In genomic region chr4:87697945-87698344, GRCh38 we compare ENCODE assay signal across 21 cellular contexts. TPM values are rescaled to one million over a fixed set of nuclear protein-coding genes. Genes with fewer than 3 reads are reported as not detected.
A peak's percentile ranks its signal among the peaks of the same experiment; 100 is the strongest.
DNase-seq lines count a peak whose midpoint lies in the region; ATAC-seq and TF ChIP-seq lines count a peak whose summit lies in the region.
"Had no signal": no experiment of that assay in that cellular context is flagged by ENCODE, and none has a peak within 500 bp of the region (broad histone marks: within the 10 kb centered on the region; RNA-seq: fewer than 3 reads in every experiment).

No MANE protein-coding gene starts in this region.

- H3K4me3 Mint-ChIP-seq in natural killer cell treated with Interleukin-12 subunit alpha and Interleukin-12 subunit beta and Interleukin-15 and Interleukin-18, amount 100 ng/mL, for 72 hours: no peak overlapping the region
- H3K4me3 Mint-ChIP-seq in natural killer cell: no peak overlapping the region
- H3K4me3 Mint-ChIP-seq: CD4-positive, CD25-positive, alpha-beta regulatory T cell; CD8-positive, alpha-beta T cell had no signal

- H2BK5ac ChIP-seq in neuronal stem cell (ENCODE audit: low read length): peak overlapping the region; percentile 66

- H2BK12ac ChIP-seq in neuronal stem cell (ENCODE audit: low read length): no peak overlapping the region

- H3K4me1 ChIP-seq in neuronal stem cell (ENCODE audit: control insufficient read depth in 2 of 2, insufficient read depth in 1 of 2, low read depth in 1 of 2, low read length in 2 of 2) (no peaks in the 10 kb centered on the region), upper lobe of right lung (no peaks in the 10 kb centered on the region)
- H3K4me1 ChIP-seq: A549, Caco-2 had no signal

- DNase-seq in natural killer cell treated with Interleukin-12 subunit alpha and Interleukin-12 subunit beta and Interleukin-15 and Interleukin-18, amount 100 ng/mL, for 72 hours (ENCODE audit: low spot score): no peak
- DNase-seq in natural killer cell (no peak), neuronal stem cell (ENCODE audit: low spot score) (no peak), upper lobe of right lung (no peak), left ventricle myocardium superior (no peak)
- no peak for DNase-seq in stimulated activated naive CD4-positive, alpha-beta T cell (lab: John Stamatoyannopoulos, UW)
- DNase-seq: 8988T; ACHN; C1 segment of cervical spinal cord; Caco-2; CD4-positive, CD25-positive, alpha-beta regulatory T cell; CD8-positive, alpha-beta T cell; DMS153; EL; GDM1; H7; HCEC 1CT had no signal

- no peak overlapping the region for H3K18ac ChIP-seq in neuronal stem cell (ENCODE audit: low read length)

- no peak overlapping the region for H3K27ac Mint-ChIP-seq in natural killer cell treated with Interleukin-12 subunit alpha and Interleukin-12 subunit beta and Interleukin-15 and Interleukin-18, amount 100 ng/mL, for 72 hours
- H3K27ac Mint-ChIP-seq in natural killer cell: no peak overlapping the region
- H3K27ac Mint-ChIP-seq: CD4-positive, CD25-positive, alpha-beta regulatory T cell; CD8-positive, alpha-beta T cell had no signal

- peaks cover 5% of the 10 kb centered on the region for H3K36me3 Mint-ChIP-seq in natural killer cell treated with Interleukin-12 subunit alpha and Interleukin-12 subunit beta and Interleukin-15 and Interleukin-18, amount 100 ng/mL, for 72 hours
- H3K36me3 Mint-ChIP-seq in natural killer cell: no peaks in the 10 kb centered on the region
- H3K36me3 Mint-ChIP-seq: CD4-positive, CD25-positive, alpha-beta regulatory T cell; CD8-positive, alpha-beta T cell had no signal

- intact Hi-C loops in natural killer cell (cut with micrococcal nuclease): no loop called here
- intact Hi-C loops in upper lobe of right lung (cut with DNase I): no loop called here
- intact Hi-C loops in left ventricle myocardium superior (cut with micrococcal nuclease): no loop called here

- peak; percentile 31 to 62 for ATAC-seq in natural killer cell treated with Interleukin-12 subunit alpha and Interleukin-12 subunit beta and Interleukin-15 and Interleukin-18, amount 100 ng/mL, for 72 hours
- ATAC-seq in natural killer cell: no peak
- ATAC-seq in upper lobe of right lung: peak; percentile 26
- no peak for ATAC-seq in left ventricle myocardium superior
- ATAC-seq: A549; CD8-positive, alpha-beta T cell; GM12878 had no signal

- H3K4me3 ChIP-seq in neuronal stem cell (ENCODE audit: low read length in 2 of 2) (peak overlapping the region in 1 of 2 donors; percentile 19), upper lobe of right lung (no peak overlapping the region)
- H3K4me3 ChIP-seq: A549, GM12878, GM23248 had no signal

- WGBS in neuronal stem cell (ENCODE audit: extremely low coverage in 2 of 2, insufficient read length in 2 of 2, insufficient replicate concordance in 1 of 2), 2 donors: no CpG with 5 or more reads among the region's 2 CpGs

- no peak overlapping the region for H3K4me2 ChIP-seq in neuronal stem cell (ENCODE audit: insufficient read depth, low read length, poor library complexity, severe bottlenecking)
- H3K4me2 ChIP-seq: A549 had no signal

- H3K14ac ChIP-seq in neuronal stem cell (ENCODE audit: low read length): no peak overlapping the region

- H2AFZ ChIP-seq in neuronal stem cell (ENCODE audit: low read length): no peak overlapping the region
- H2AFZ ChIP-seq: GM23248 had no signal

- no peak overlapping the region for H3K27ac ChIP-seq in neuronal stem cell (replicated peaks; ENCODE audit: low read length)
- H3K27ac ChIP-seq in upper lobe of right lung: no peak overlapping the region
- H3K27ac ChIP-seq: A549, GM23248 had no signal

- H3K9me3 Mint-ChIP-seq in natural killer cell treated with Interleukin-12 subunit alpha and Interleukin-12 subunit beta and Interleukin-15 and Interleukin-18, amount 100 ng/mL, for 72 hours: no peaks in the 10 kb centered on the region
- peaks cover 0 to 5% of the 10 kb centered on the region in 2 donors for H3K9me3 Mint-ChIP-seq in natural killer cell

- H2BK15ac ChIP-seq in neuronal stem cell (ENCODE audit: low read length): peak overlapping the region; percentile 58

- H3K9ac ChIP-seq in neuronal stem cell (ENCODE audit: low read depth, low read length, poor library complexity): no peak overlapping the region
- H3K9ac ChIP-seq: GM23248 had no signal

- H3K4me1 Mint-ChIP-seq in natural killer cell treated with Interleukin-12 subunit alpha and Interleukin-12 subunit beta and Interleukin-15 and Interleukin-18, amount 100 ng/mL, for 72 hours (ENCODE audit: low read depth in 2 of 2): no peaks in the 10 kb centered on the region
- no peaks in the 10 kb centered on the region for H3K4me1 Mint-ChIP-seq in natural killer cell
- H3K4me1 Mint-ChIP-seq: CD4-positive, CD25-positive, alpha-beta regulatory T cell had no signal

- H4K91ac ChIP-seq in neuronal stem cell (ENCODE audit: low read depth, low read length, poor library complexity): no peak overlapping the region

- no peak for TF ChIP-seq CTCF in natural killer cell (IDR thresholded peaks at IDR 0.05)
- no peak for TF ChIP-seq CTCF in upper lobe of right lung (IDR thresholded peaks at IDR 0.05)

- H3K79me1 ChIP-seq in neuronal stem cell (ENCODE audit: low read depth, low read length): peaks cover 2% of the 10 kb centered on the region

- H2BK120ac ChIP-seq in neuronal stem cell (ENCODE audit: low read depth, low read length): no peak overlapping the region

- no peak overlapping the region for H2AK5ac ChIP-seq in neuronal stem cell (ENCODE audit: low read depth, low read length)

- H4K8ac ChIP-seq in neuronal stem cell (ENCODE audit: low read depth, low read length): no peak overlapping the region

- H3K23ac ChIP-seq in neuronal stem cell (ENCODE audit: low read depth, low read length, poor library complexity): no peak overlapping the region

- H3K27me3 ChIP-seq in neuronal stem cell (ENCODE audit: control insufficient read depth in 3 of 3, insufficient read depth in 3 of 3, low read depth in 1 of 3, low read length in 3 of 3): no peaks in the 10 kb centered on the region
- H3K27me3 ChIP-seq in upper lobe of right lung: no peaks in the 10 kb centered on the region

- H3K27me3 Mint-ChIP-seq in natural killer cell treated with Interleukin-12 subunit alpha and Interleukin-12 subunit beta and Interleukin-15 and Interleukin-18, amount 100 ng/mL, for 72 hours: peaks cover 0 to 9% of the 10 kb centered on the region in 2 donors
- H3K27me3 Mint-ChIP-seq in natural killer cell (ENCODE audit: low read depth in 2 of 2): no peaks in the 10 kb centered on the region
- H3K27me3 Mint-ChIP-seq: CD4-positive, CD25-positive, alpha-beta regulatory T cell had no signal

- H3K9me3 ChIP-seq in neuronal stem cell (replicated peaks in 1 of 2; ENCODE audit: control insufficient read depth in 2 of 2, insufficient read depth in 1 of 2, low read depth in 1 of 2, low read length in 2 of 2) (peaks cover 9% of the 10 kb centered on the region in 2 donors), upper lobe of right lung (no peaks in the 10 kb centered on the region)
- H3K9me3 ChIP-seq: A549, Caco-2 had no signal

- no peak overlapping the region for H3K4ac ChIP-seq in neuronal stem cell (ENCODE audit: low read length)

- no peaks in the 10 kb centered on the region for H3K36me3 ChIP-seq in neuronal stem cell (replicated peaks in 1 of 2; ENCODE audit: control insufficient read depth in 2 of 2, insufficient read depth in 2 of 2, low read length in 2 of 2)
- no peaks in the 10 kb centered on the region for H3K36me3 ChIP-seq in upper lobe of right lung

RNA-seq across cellular contexts. Expression of gene DMP1, which starts 47.9 kb away (rescaled TPM):
- not detected for total RNA-seq in natural killer cell treated with Interleukin-12 subunit alpha and Interleukin-12 subunit beta and Interleukin-15 and Interleukin-18, amount 100 ng/mL, for 72 hours
- not detected for total RNA-seq in natural killer cell
- polyA plus RNA-seq in neuronal stem cell (2013, experiment 1 of 2): 0.06 TPM
- 0.04 TPM for polyA plus RNA-seq in neuronal stem cell (2013, experiment 2 of 2)
- not detected for total RNA-seq in upper lobe of right lung
- total RNA-seq in left ventricle myocardium superior: not detected
- total RNA-seq: Caco-2; CD4-positive, CD25-positive, alpha-beta regulatory T cell; CD8-positive, alpha-beta T cell; GM12878; GM23248; H7 had no signal
- polyA plus RNA-seq: A549; BJ; CD4-positive, CD25-positive, alpha-beta regulatory T cell; GM12878; GM23248 had no signal

Comparison
In these comparisons a context has a peak if more than half of its experiments do, and no peak if none do; other contexts are left out.
1. ATAC-seq: peak in natural killer cell treated with Interleukin-12 subunit alpha and Interleukin-12 subunit beta and Interleukin-15 and Interleukin-18, amount 100 ng/mL, for 72 hours (2 of 2) and upper lobe of right lung (single experiment); none in natural killer cell (0 of 3) and left ventricle myocardium superior (single experiment).